ENCODE assay signal across 4 cellular contexts in genomic region chrX:84924624-84925023, GRCh38.
TF ChIP-seq lines count a peak whose summit lies in the region.

No MANE protein-coding gene starts in this region.

TF ChIP-seq in liver, 16 proteins besides CTCF, POLR2A, EP300 and RAD21:
- peak in 1 of 2 donors; percentile 7 for TF ChIP-seq HNF4A (conservative IDR thresholded peaks at IDR 0.05)
- no peak for TF ChIP-seq JUND (IDR thresholded peaks at IDR 0.05)
- peak; percentile 57 for TF ChIP-seq REST (IDR thresholded peaks at IDR 0.05)
- TF ChIP-seq EGR1 (IDR thresholded peaks at IDR 0.05; ENCODE audit: low read depth in 2 of 2), result peak in 1 of 2 donors; percentile 26
- no peak for TF ChIP-seq RXRA (IDR thresholded peaks at IDR 0.05)
TF ChIP-seq in liver: peak in this region for 3.

TF ChIP-seq in HepG2, 621 proteins besides CTCF, POLR2A, EP300 and RAD21 (continues in another document):
- TF ChIP-seq KAT2B (IDR thresholded peaks at IDR 0.05; ENCODE audit: borderline replicate concordance, low read depth, low read length) (no peak), ETS1 (CRISPR knock-in tag; IDR thresholded peaks at IDR 0.05) (no peak), ZNF354B (CRISPR knock-in tag; IDR thresholded peaks at IDR 0.05) (no peak), CC2D1A (CRISPR knock-in tag; IDR thresholded peaks at IDR 0.05) (no peak), PRMT3 (CRISPR knock-in tag; IDR thresholded peaks at IDR 0.05; ENCODE audit: borderline replicate concordance, low read depth) (no peak), ZNF770 (CRISPR knock-in tag; IDR thresholded peaks at IDR 0.05) (no peak), ZNF432 (CRISPR knock-in tag; IDR thresholded peaks at IDR 0.05; ENCODE audit: borderline replicate concordance) (no peak), SALL2 (CRISPR knock-in tag; IDR thresholded peaks at IDR 0.05) (no peak)
- TF ChIP-seq, protein P1, sequence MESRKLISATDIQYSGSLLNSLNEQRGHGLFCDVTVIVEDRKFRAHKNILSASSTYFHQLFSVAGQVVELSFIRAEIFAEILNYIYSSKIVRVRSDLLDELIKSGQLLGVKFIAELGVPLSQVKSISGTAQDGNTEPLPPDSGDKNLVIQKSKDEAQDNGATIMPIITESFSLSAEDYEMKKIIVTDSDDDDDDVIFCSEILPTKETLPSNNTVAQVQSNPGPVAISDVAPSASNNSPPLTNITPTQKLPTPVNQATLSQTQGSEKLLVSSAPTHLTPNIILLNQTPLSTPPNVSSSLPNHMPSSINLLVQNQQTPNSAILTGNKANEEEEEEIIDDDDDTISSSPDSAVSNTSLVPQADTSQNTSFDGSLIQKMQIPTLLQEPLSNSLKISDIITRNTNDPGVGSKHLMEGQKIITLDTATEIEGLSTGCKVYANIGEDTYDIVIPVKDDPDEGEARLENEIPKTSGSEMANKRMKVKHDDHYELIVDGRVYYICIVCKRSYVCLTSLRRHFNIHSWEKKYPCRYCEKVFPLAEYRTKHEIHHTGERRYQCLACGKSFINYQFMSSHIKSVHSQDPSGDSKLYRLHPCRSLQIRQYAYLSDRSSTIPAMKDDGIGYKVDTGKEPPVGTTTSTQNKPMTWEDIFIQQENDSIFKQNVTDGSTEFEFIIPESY (CRISPR knock-in tag; IDR thresholded peaks at IDR 0.05), result no peak
- TF ChIP-seq, protein P2, sequence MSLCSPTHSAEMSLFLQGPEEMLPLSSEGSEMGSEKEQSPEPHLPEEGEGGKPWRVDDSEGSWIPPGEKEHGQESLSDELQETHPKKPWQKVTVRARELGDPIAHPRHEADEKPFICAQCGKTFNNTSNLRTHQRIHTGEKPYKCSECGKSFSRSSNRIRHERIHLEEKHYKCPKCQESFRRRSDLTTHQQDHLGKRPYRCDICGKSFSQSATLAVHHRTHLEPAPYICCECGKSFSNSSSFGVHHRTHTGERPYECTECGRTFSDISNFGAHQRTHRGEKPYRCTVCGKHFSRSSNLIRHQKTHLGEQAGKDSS (CRISPR knock-in tag; IDR thresholded peaks at IDR 0.05; ENCODE audit: borderline replicate concordance, low read depth), result no peak

TF ChIP-seq in A549, 52 proteins besides CTCF, POLR2A, EP300 and RAD21:
- no peak for TF ChIP-seq HOXB13 (CRISPR knock-in tag; IDR thresholded peaks at IDR 0.05; ENCODE audit: low read depth)
- TF ChIP-seq SREBF2 (IDR thresholded peaks at IDR 0.05), result no peak
- TF ChIP-seq TP53 (CRISPR knock-in tag; IDR thresholded peaks at IDR 0.05), result no peak
- TF ChIP-seq CBX2 (IDR thresholded peaks at IDR 0.05; ENCODE audit: borderline replicate concordance, low read depth), result no peak
- TF ChIP-seq REST (IDR thresholded peaks at IDR 0.05), result no peak
- TF ChIP-seq FOSL2 (IDR thresholded peaks at IDR 0.05), result no peak
- no peak for TF ChIP-seq FOSL2 (CRISPR knock-in tag; IDR thresholded peaks at IDR 0.05)
- no peak for TF ChIP-seq KDM5A (IDR thresholded peaks at IDR 0.05)
- TF ChIP-seq MAZ (IDR thresholded peaks at IDR 0.05; ENCODE audit: borderline replicate concordance, low read depth, low read length), result no peak
- no peak for TF ChIP-seq MAFK (IDR thresholded peaks at IDR 0.05; ENCODE audit: partially characterized antibody)

TF ChIP-seq in H1, 55 proteins besides CTCF, POLR2A, EP300 and RAD21:
- no peak for TF ChIP-seq BACH1 (IDR thresholded peaks at IDR 0.05; ENCODE audit: low read length)
- TF ChIP-seq, protein P3, sequence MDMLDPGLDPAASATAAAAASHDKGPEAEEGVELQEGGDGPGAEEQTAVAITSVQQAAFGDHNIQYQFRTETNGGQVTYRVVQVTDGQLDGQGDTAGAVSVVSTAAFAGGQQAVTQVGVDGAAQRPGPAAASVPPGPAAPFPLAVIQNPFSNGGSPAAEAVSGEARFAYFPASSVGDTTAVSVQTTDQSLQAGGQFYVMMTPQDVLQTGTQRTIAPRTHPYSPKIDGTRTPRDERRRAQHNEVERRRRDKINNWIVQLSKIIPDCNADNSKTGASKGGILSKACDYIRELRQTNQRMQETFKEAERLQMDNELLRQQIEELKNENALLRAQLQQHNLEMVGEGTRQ (IDR thresholded peaks at IDR 0.05; ENCODE audit: low read length), result no peak
- TF ChIP-seq TBP (IDR thresholded peaks at IDR 0.05; ENCODE audit: low read depth, low read length), result no peak
- TF ChIP-seq YY1 (IDR thresholded peaks at IDR 0.05; ENCODE audit: low read depth, low read length), result no peak
- TF ChIP-seq SP1 (IDR thresholded peaks at IDR 0.05; ENCODE audit: low read depth, low read length), result no peak
- no peak for TF ChIP-seq BRCA1 (IDR thresholded peaks at IDR 0.05; ENCODE audit: low read depth, low read length)
- no peak for TF ChIP-seq FOSL1 (IDR thresholded peaks at IDR 0.05; ENCODE audit: insufficient read depth, low read depth, low read length)
- TF ChIP-seq JUN (IDR thresholded peaks at IDR 0.05; ENCODE audit: low read depth, low read length), result no peak
- no peak for TF ChIP-seq CHD2 (IDR thresholded peaks at IDR 0.05; ENCODE audit: low read length)
